ENCODE assay signal across 8 cellular contexts in the genomic region with DNA sequence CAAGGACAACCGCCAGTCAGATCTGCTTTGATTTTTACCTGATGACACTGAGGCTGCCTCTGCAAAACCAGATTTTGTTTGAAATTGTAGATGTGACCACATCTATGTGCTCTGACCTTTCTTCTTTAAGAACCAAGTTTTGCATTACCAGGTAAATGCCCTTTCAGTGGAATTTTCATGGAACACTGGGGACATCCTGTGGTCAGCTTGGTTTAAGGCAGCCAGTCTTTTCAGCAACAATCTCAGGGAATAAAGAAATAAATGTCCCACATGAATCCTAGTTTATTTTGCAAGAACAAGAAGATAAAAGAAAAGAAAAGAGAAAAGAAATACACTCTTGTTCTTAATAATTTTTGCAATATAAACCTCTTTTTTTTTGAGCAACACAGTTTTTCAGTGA.
DNase-seq lines count a peak whose midpoint lies in the region; ATAC-seq, FAIRE-seq and TF ChIP-seq lines count a peak whose summit lies in the region.

No MANE protein-coding gene starts in this region.

- DNase-seq in A549 (ENCODE audit: low read depth in 1 of 2, low spot score in 1 of 2) (peak; percentile 3 to 50), H4 (ENCODE audit: low spot score) (peak; percentile 26), iPS-NIHi7 (ENCODE audit: extremely low spot score) (peak; percentile 60), NCI-H446 treated with DMSO at 0.1 percent for 48 hours (lab: John Stamatoyannopoulos, UW) (no peak), thyroid gland (no peak)
- no peak for DNase-seq in activated T-cell treated with anti-CD3 and anti-CD28 coated beads, Interleukin-2, amount 50 U/mL, for 24 hours
- no peak for DNase-seq in activated naive CD8-positive, alpha-beta T cell treated with anti-CD3 and anti-CD28 coated beads for 36 hours

- POLR2A ChIA-PET in A549 (lab: Yijun Ruan, JAX) = no interaction called here

- intact Hi-C loops in thyroid gland (cut with DNase I) = no loop called here

- H3K4me1 ChIP-seq in A549 (peaks cover 4% of the 10 kb centered on the region; the same call in 1 of the 3 replicates), thyroid gland (no peaks in the 10 kb centered on the region)

- CTCF ChIA-PET in A549 (lab: Yijun Ruan, JAX) = interaction anchor here (1.0 to 3.2 kb wide), 5 partner anchors 11 to 1784 kb away, joined by 3 to 13 read pairs (median 3); no protein-coding TSS in a partner anchor

- no peaks in the 10 kb centered on the region for H3K36me3 Mint-ChIP-seq in activated T-cell treated with anti-CD3 and anti-CD28 coated beads, Interleukin-2, amount 50 U/mL, for 24 hours (ENCODE audit: low read depth)
- no peaks in the 10 kb centered on the region for H3K36me3 Mint-ChIP-seq in activated naive CD8-positive, alpha-beta T cell treated with anti-CD3 and anti-CD28 coated beads for 36 hours

- FAIRE-seq in A549 (lab: Jason Lieb, UNC) = no peak

- ATAC-seq in A549 = peak; percentile 57 to 59; a peak in 2 of 6 replicates
- 0 out of 3 replicates have a peak, but pooled peaks have one; percentile 33 for ATAC-seq in SK-N-SH treated with all-trans-retinoic acid at 6 μM for 48 hours

- TF ChIP-seq RAD21 in A549 (conservative IDR thresholded peaks at IDR 0.05 in 1 of 2, IDR thresholded peaks at IDR 0.05 in 1 of 2) = peak; percentile 71 to 72

- H3K4me3 ChIP-seq in A549 = no peak overlapping the region
- no peak overlapping the region for H3K4me3 ChIP-seq in thyroid gland (replicated peaks in 1 of 3)

- H3K27ac ChIP-seq in A549 (no peak overlapping the region), thyroid gland (no peak overlapping the region)

- no peak overlapping the region for H3K4me3 Mint-ChIP-seq in activated T-cell treated with anti-CD3 and anti-CD28 coated beads, Interleukin-2, amount 50 U/mL, for 24 hours
- H3K4me3 Mint-ChIP-seq in activated naive CD8-positive, alpha-beta T cell treated with anti-CD3 and anti-CD28 coated beads for 36 hours = no peak overlapping the region

- peaks cover 41% of the 10 kb centered on the region for H3K27me3 Mint-ChIP-seq in activated T-cell treated with anti-CD3 and anti-CD28 coated beads, Interleukin-2, amount 50 U/mL, for 24 hours
- peaks cover 19% of the 10 kb centered on the region for H3K27me3 Mint-ChIP-seq in activated naive CD8-positive, alpha-beta T cell treated with anti-CD3 and anti-CD28 coated beads for 36 hours

- peak; percentile 51 for TF ChIP-seq CTCF in A549 (IDR thresholded peaks at IDR 0.05)
- TF ChIP-seq CTCF in thyroid gland (IDR thresholded peaks at IDR 0.05) = peak in 3 of 6 experiments; percentile 19 to 22 (median 20)

- no peak overlapping the region for H3K27ac Mint-ChIP-seq in activated T-cell treated with anti-CD3 and anti-CD28 coated beads, Interleukin-2, amount 50 U/mL, for 24 hours
- no peak overlapping the region for H3K27ac Mint-ChIP-seq in activated naive CD8-positive, alpha-beta T cell treated with anti-CD3 and anti-CD28 coated beads for 36 hours

- WGBS in A549 (ENCODE audit: missing lambda C conversion rate) = 39% methylated on average over 1 of the region's 1 CpG
- WGBS in thyroid gland, 2 donors = 55 to 65% methylated on average over 1 of the region's 1 CpG

- H3K4me2 ChIP-seq in A549 = no peak overlapping the region

- H3K9me3 ChIP-seq in A549 (no peaks in the 10 kb centered on the region), thyroid gland (no peaks in the 10 kb centered on the region)

- H3K36me3 ChIP-seq in thyroid gland = no peaks in the 10 kb centered on the region

- TF ChIP-seq EP300 in A549 (IDR thresholded peaks at IDR 0.05) = no peak

- no peaks in the 10 kb centered on the region for H3K4me1 Mint-ChIP-seq in activated T-cell treated with anti-CD3 and anti-CD28 coated beads, Interleukin-2, amount 50 U/mL, for 24 hours (ENCODE audit: low read depth)
- peaks cover 1% of the 10 kb centered on the region for H3K4me1 Mint-ChIP-seq in activated naive CD8-positive, alpha-beta T cell treated with anti-CD3 and anti-CD28 coated beads for 36 hours

- no peak for TF ChIP-seq POLR2A in A549 (IDR thresholded peaks at IDR 0.05; ENCODE audit: low read length)
- no peak for TF ChIP-seq POLR2A in thyroid gland (IDR thresholded peaks at IDR 0.05)

- H3K9me3 Mint-ChIP-seq in activated T-cell treated with anti-CD3 and anti-CD28 coated beads, Interleukin-2, amount 50 U/mL, for 24 hours = no peaks in the 10 kb centered on the region
- no peaks in the 10 kb centered on the region for H3K9me3 Mint-ChIP-seq in activated naive CD8-positive, alpha-beta T cell treated with anti-CD3 and anti-CD28 coated beads for 36 hours

- no peaks in the 10 kb centered on the region for H3K27me3 ChIP-seq in thyroid gland

TF ChIP-seq in A549, 52 proteins besides CTCF, POLR2A, EP300 and RAD21:
- TF ChIP-seq SMC3 (IDR thresholded peaks at IDR 0.05) = peak; percentile 24; the same call in 2 of the 3 replicates
- TF ChIP-seq MAZ (IDR thresholded peaks at IDR 0.05; ENCODE audit: borderline replicate concordance, low read depth, low read length) = no peak
TF ChIP-seq in A549: peak in this region for 1.

TF ChIP-seq in SK-N-SH treated with all-trans-retinoic acid at 6 μM for 48 hours, 23 proteins besides CTCF, POLR2A, EP300 and RAD21:
- TF ChIP-seq ZFP3 (CRISPR knock-in tag; IDR thresholded peaks at IDR 0.05) (no peak), CSRNP3 (CRISPR knock-in tag; IDR thresholded peaks at IDR 0.05) (no peak), PPARA (CRISPR knock-in tag; IDR thresholded peaks at IDR 0.05; ENCODE audit: borderline replicate concordance) (no peak), TCF4 (CRISPR knock-in tag; IDR thresholded peaks at IDR 0.05; ENCODE audit: borderline replicate concordance) (no peak), ZC3H10 (CRISPR knock-in tag; IDR thresholded peaks at IDR 0.05) (no peak)

Comparison
In these comparisons a context has a peak if more than half of its experiments do, and no peak if none do; other contexts are left out.
1. DNase-seq: peak in A549 (2 of 2), H4 (single experiment) and iPS-NIHi7 (single experiment); none in NCI-H446 treated with DMSO at 0.1 percent for 48 hours (single experiment), thyroid gland (0 of 2), activated T-cell treated with anti-CD3 and anti-CD28 coated beads, Interleukin-2, amount 50 U/mL, for 24 hours (single experiment) and activated naive CD8-positive, alpha-beta T cell treated with anti-CD3 and anti-CD28 coated beads for 36 hours (single experiment).